ENCODE assay signal across 1 cellular context in genomic region chrX:70033348-70033747, GRCh38.
TF ChIP-seq lines count a peak whose summit lies in the region.

No MANE protein-coding gene starts in this region.

TF ChIP-seq in GM23338, 12 proteins besides CTCF, POLR2A, EP300 and RAD21 (continued from another document):
- TF ChIP-seq, protein P1, sequence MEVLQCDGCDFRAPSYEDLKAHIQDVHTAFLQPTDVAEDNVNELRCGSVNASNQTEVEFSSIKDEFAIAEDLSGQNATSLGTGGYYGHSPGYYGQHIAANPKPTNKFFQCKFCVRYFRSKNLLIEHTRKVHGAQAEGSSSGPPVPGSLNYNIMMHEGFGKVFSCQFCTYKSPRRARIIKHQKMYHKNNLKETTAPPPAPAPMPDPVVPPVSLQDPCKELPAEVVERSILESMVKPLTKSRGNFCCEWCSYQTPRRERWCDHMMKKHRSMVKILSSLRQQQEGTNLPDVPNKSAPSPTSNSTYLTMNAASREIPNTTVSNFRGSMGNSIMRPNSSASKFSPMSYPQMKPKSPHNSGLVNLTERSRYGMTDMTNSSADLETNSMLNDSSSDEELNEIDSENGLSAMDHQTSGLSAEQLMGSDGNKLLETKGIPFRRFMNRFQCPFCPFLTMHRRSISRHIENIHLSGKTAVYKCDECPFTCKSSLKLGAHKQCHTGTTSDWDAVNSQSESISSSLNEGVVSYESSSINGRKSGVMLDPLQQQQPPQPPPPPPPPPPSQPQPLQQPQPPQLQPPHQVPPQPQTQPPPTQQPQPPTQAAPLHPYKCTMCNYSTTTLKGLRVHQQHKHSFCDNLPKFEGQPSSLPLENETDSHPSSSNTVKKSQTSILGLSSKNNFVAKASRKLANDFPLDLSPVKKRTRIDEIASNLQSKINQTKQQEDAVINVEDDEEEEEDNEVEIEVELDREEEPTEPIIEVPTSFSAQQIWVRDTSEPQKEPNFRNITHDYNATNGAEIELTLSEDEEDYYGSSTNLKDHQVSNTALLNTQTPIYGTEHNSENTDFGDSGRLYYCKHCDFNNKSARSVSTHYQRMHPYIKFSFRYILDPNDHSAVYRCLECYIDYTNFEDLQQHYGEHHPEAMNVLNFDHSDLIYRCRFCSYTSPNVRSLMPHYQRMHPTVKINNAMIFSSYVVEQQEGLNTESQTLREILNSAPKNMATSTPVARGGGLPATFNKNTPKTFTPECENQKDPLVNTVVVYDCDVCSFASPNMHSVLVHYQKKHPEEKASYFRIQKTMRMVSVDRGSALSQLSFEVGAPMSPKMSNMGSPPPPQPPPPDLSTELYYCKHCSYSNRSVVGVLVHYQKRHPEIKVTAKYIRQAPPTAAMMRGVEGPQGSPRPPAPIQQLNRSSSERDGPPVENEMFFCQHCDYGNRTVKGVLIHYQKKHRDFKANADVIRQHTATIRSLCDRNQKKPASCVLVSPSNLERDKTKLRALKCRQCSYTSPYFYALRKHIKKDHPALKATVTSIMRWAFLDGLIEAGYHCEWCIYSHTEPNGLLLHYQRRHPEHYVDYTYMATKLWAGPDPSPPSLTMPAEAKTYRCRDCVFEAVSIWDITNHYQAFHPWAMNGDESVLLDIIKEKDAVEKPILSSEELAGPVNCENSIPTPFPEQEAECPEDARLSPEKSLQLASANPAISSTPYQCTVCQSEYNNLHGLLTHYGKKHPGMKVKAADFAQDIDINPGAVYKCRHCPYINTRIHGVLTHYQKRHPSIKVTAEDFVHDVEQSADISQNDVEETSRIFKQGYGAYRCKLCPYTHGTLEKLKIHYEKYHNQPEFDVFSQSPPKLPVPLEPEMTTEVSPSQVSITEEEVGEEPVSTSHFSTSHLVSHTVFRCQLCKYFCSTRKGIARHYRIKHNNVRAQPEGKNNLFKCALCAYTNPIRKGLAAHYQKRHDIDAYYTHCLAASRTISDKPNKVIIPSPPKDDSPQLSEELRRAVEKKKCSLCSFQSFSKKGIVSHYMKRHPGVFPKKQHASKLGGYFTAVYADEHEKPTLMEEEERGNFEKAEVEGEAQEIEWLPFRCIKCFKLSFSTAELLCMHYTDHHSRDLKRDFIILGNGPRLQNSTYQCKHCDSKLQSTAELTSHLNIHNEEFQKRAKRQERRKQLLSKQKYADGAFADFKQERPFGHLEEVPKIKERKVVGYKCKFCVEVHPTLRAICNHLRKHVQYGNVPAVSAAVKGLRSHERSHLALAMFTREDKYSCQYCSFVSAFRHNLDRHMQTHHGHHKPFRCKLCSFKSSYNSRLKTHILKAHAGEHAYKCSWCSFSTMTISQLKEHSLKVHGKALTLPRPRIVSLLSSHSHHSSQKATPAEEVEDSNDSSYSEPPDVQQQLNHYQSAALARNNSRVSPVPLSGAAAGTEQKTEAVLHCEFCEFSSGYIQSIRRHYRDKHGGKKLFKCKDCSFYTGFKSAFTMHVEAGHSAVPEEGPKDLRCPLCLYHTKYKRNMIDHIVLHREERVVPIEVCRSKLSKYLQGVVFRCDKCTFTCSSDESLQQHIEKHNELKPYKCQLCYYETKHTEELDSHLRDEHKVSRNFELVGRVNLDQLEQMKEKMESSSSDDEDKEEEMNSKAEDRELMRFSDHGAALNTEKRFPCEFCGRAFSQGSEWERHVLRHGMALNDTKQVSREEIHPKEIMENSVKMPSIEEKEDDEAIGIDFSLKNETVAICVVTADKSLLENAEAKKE (CRISPR knock-in tag; IDR thresholded peaks at IDR 0.05), result no peak
- TF ChIP-seq POLR2AphosphoS5 (IDR thresholded peaks at IDR 0.05; ENCODE audit: low read depth) (no peak), ZNF331 (CRISPR knock-in tag; IDR thresholded peaks at IDR 0.05; ENCODE audit: low read depth) (no peak), ETS1 (IDR thresholded peaks at IDR 0.05) (no peak), STAT1 (IDR thresholded peaks at IDR 0.05; ENCODE audit: unreplicated experiment) (no peak), JUNB (IDR thresholded peaks at IDR 0.05; ENCODE audit: unreplicated experiment) (no peak), EZH2phosphoT487 (IDR thresholded peaks at IDR 0.05; ENCODE audit: unreplicated experiment) (no peak)
TF ChIP-seq in GM23338: peak in this region for 0.
